In genomic region chr1:157196670-157197456, GRCh38 we compare ENCODE assay signal across 8 cellular contexts. TPM values are rescaled to one million over a fixed set of nuclear protein-coding genes. Genes with fewer than 3 reads are reported as not detected.
DNase-seq lines count a peak whose midpoint lies in the region; ATAC-seq, FAIRE-seq and TF ChIP-seq lines count a peak whose summit lies in the region.
"Not testable (repeated sequence)": the region's sequence is repeated elsewhere in the genome, so short reads cannot be mapped to it uniquely, and the experiment has no call there.

No MANE protein-coding gene starts in this region.

- H3K36me3 Mint-ChIP-seq in naive B cell, result not testable (repeated sequence)

- intact Hi-C loops in left cardiac atrium (cut with DNase I), result loop anchor here (5.0 to 10.0 kb wide), 2 partner anchors 168 to 290 kb away; no protein-coding TSS in a partner anchor

- H3K4me1 Mint-ChIP-seq in naive B cell, result not testable (repeated sequence)

- TF ChIP-seq CTCF in choroid plexus epithelial cell (conservative IDR thresholded peaks at IDR 0.05; ENCODE audit: low read depth, low read length), result peak; percentile 36

- not testable (repeated sequence) for H3K9me3 Mint-ChIP-seq in naive B cell

- not testable (repeated sequence) for FAIRE-seq in urothelium cell line (lab: Jason Lieb, UNC)

- H3K4me3 Mint-ChIP-seq in naive B cell, result not testable (repeated sequence)

- not testable (repeated sequence) for H3K27ac Mint-ChIP-seq in naive B cell

- H3K27me3 Mint-ChIP-seq in naive B cell, result peaks cover 34 to 58% (median 50%) of the 10 kb centered on the region in 3 donors

- DNase-seq in DMS53 (lab: John Stamatoyannopoulos, UW) (peak; percentile 76), HT-29 (ENCODE audit: low spot score) (peak; percentile 36), NCI-H2196 (lab: John Stamatoyannopoulos, UW; ENCODE audit: unreplicated experiment) (peak; percentile 5), SKM-1 treated with dmso at 0.1 percent for 144 hours (lab: John Stamatoyannopoulos, UW; ENCODE audit: unreplicated experiment) (peak; percentile 33), choroid plexus epithelial cell (ENCODE audit: low read depth) (peak; percentile 15), urothelium cell line (ENCODE audit: low spot score) (peak; percentile 19)
- DNase-seq in left cardiac atrium, naive B cell: not testable (repeated sequence)

- not testable (repeated sequence) for H3K4me3 ChIP-seq in choroid plexus epithelial cell (ENCODE audit: low read depth, low read length)

- peak; percentile 44 to 55 for ATAC-seq in left cardiac atrium
- ATAC-seq in naive B cell (ENCODE audit: low read depth in 2 of 2), result peak; percentile 45 to 62

RNA-seq across cellular contexts. Expression of gene ETV3, which starts 58.7 kb away (rescaled TPM):
- 8.9 and 9.5 TPM in 2 replicates for total RNA-seq in HT-29 (2014; rRNA removed; shearing (Covaris generic))
- total RNA-seq in left cardiac atrium, result 10 to 100 TPM; 17.3 to 21.4 TPM
- 10 to 100 TPM in 4 of 6 donors, 1 to 10 TPM in 2; 2.3 to 14.5 (median 12.3) TPM for polyA plus RNA-seq in naive B cell (ENCODE audit: low read depth in 6 of 6)
